8 cellular contexts compared by ENCODE assay signal in genomic region chr1:244796719-244797406, GRCh38. TPM values are rescaled to one million over a fixed set of nuclear protein-coding genes. Genes with fewer than 3 reads are reported as not detected.
DNase-seq lines count a peak whose midpoint lies in the region; ATAC-seq and TF ChIP-seq lines count a peak whose summit lies in the region.

No MANE protein-coding gene starts in this region.

- intact Hi-C loops in right cardiac atrium (cut with DNase I), result loop anchor here in 2 of 4 donors (2.0 to 5.0 kb wide), 2 partner anchors 192 to 195 kb away; no protein-coding TSS in a partner anchor
- intact Hi-C loops in sigmoid colon (cut with DNase I), result loop anchor here (1.0 to 2.0 kb wide), 2 partner anchors 144 to 194 kb away; partner anchors contain the start of gene DESI2

- no peak overlapping the region for H3K4me2 ChIP-seq in SU-DHL-6 (ENCODE audit: low read depth, low read length, poor library complexity, severe bottlenecking)

- H2AFZ ChIP-seq in SU-DHL-6 (ENCODE audit: low read depth, low read length, severe bottlenecking), result no peak overlapping the region

- TF ChIP-seq CTCF in SU-DHL-6 (IDR thresholded peaks at IDR 0.05; ENCODE audit: insufficient read depth, low read length, poor library complexity, severe bottlenecking) (peak; percentile 75), sigmoid colon (IDR thresholded peaks at IDR 0.05) (peak; percentile 71 to 84 (median 79))

- peak; percentile 33 for DNase-seq in ELF-1 (ENCODE audit: low read depth, low spot score)
- DNase-seq in M059J (ENCODE audit: low read depth), result peak; percentile 58
- peak; percentile 6 for DNase-seq in amniotic stem cell (lab: John Stamatoyannopoulos, UW)
- peak in 1 of 3 donors; percentile 63 for DNase-seq in right cardiac atrium
- DNase-seq in sigmoid colon, result peak; percentile 72

- H3K27ac ChIP-seq in SU-DHL-6 (ENCODE audit: low read depth, low read length) (no peak overlapping the region), right cardiac atrium (ENCODE audit: low read length) (no peak overlapping the region), sigmoid colon (no peak overlapping the region)

- H3K27me3 ChIP-seq in SU-DHL-6 (ENCODE audit: low read length), result no peaks in the 10 kb centered on the region
- H3K27me3 ChIP-seq in right cardiac atrium (ENCODE audit: control insufficient read depth, insufficient read depth), result no peaks in the 10 kb centered on the region
- H3K27me3 ChIP-seq in sigmoid colon, result no peaks in the 10 kb centered on the region

- no peaks in the 10 kb centered on the region for H3F3A ChIP-seq in SU-DHL-6 (ENCODE audit: insufficient read depth)

- H3K9ac ChIP-seq in SU-DHL-6 (ENCODE audit: low read length), result no peak overlapping the region

- ATAC-seq in right cardiac atrium, result peak; percentile 65 to 67
- no peak for ATAC-seq in HG02571 (IDR thresholded peaks at IDR 0.05; ENCODE audit: unreplicated experiment)
- ATAC-seq in HG02588 (IDR thresholded peaks at IDR 0.05; ENCODE audit: unreplicated experiment), result no peak

- no peaks in the 10 kb centered on the region for H3K9me3 ChIP-seq in SU-DHL-6 (ENCODE audit: insufficient read depth, low read length)
- H3K9me3 ChIP-seq in right cardiac atrium (ENCODE audit: control insufficient read depth, low read length), result no peaks in the 10 kb centered on the region
- no peaks in the 10 kb centered on the region for H3K9me3 ChIP-seq in sigmoid colon

- H3K4me1 ChIP-seq in right cardiac atrium (ENCODE audit: control insufficient read depth, insufficient read depth, low read length) (no peaks in the 10 kb centered on the region), sigmoid colon (peaks cover 0 to 6% (median 0%) of the 10 kb centered on the region in 4 donors)

- TF ChIP-seq EP300 in sigmoid colon (IDR thresholded peaks at IDR 0.05), result no peak

- TF ChIP-seq POLR2A in sigmoid colon (IDR thresholded peaks at IDR 0.05), result no peak

- H3K36me3 ChIP-seq in SU-DHL-6 (ENCODE audit: low read length) (no peaks in the 10 kb centered on the region), sigmoid colon (no peaks in the 10 kb centered on the region)

- no peaks in the 10 kb centered on the region for H3K79me2 ChIP-seq in SU-DHL-6 (ENCODE audit: insufficient read depth, low read length)

- H3K4me3 ChIP-seq in SU-DHL-6 (ENCODE audit: insufficient read depth, low read length, poor library complexity, severe bottlenecking), result no peak overlapping the region
- H3K4me3 ChIP-seq in right cardiac atrium (ENCODE audit: low read length), result no peak overlapping the region
- H3K4me3 ChIP-seq in sigmoid colon, result no peak overlapping the region

- no peaks in the 10 kb centered on the region for H4K20me1 ChIP-seq in SU-DHL-6 (ENCODE audit: low read depth, low read length)

- WGBS in right cardiac atrium, result 44% methylated on average over 10 of the region's 10 CpGs
- WGBS in sigmoid colon, 2 donors, result 45% methylated on average over 10 of the region's 10 CpGs

- no peaks in the 10 kb centered on the region for H3K9me2 ChIP-seq in SU-DHL-6 (replicated peaks; ENCODE audit: insufficient read depth, low read length)

RNA-seq across cellular contexts. Expression of gene COX20, which starts 38.6 kb away (rescaled TPM):
- 20.3 and 30.0 TPM in 2 replicates for total RNA-seq in M059J (2014; rRNA removed; shearing (Covaris generic))
- total RNA-seq in right cardiac atrium, result 10 to 100 TPM; 57.8 to 68.5 (median 63.0) TPM
- polyA plus RNA-seq in right cardiac atrium, result 121 TPM
- 100 to 1,000 TPM in 1 of 4 donors, 10 to 100 TPM in 3; 59.7 to 132 (median 79.9) TPM for total RNA-seq in sigmoid colon
- 10 to 100 TPM; 35.2 to 62.4 (median 53.5) TPM for polyA plus RNA-seq in sigmoid colon

Comparison
In these comparisons a context has a peak if more than half of its experiments do, and no peak if none do; other contexts are left out.
1. ATAC-seq: peak in right cardiac atrium (2 of 2); none in HG02571 (single experiment) and HG02588 (single experiment).